10 cellular contexts compared by ENCODE assay signal in genomic region chr10:125035136-125035535, GRCh38.
DNase-seq lines count a peak whose midpoint lies in the region; ATAC-seq and TF ChIP-seq lines count a peak whose summit lies in the region.
"Had no signal": no experiment of that assay in that cellular context is flagged by ENCODE, and none has a peak within 500 bp of the region (broad histone marks: within the 10 kb centered on the region; RNA-seq: fewer than 3 reads in every experiment).

No MANE protein-coding gene starts in this region.

- TF ChIP-seq CTCF in RWPE2 (IDR thresholded peaks at IDR 0.05; ENCODE audit: poor library complexity, severe bottlenecking): no peak
- TF ChIP-seq CTCF in epithelial cell of proximal tubule (conservative IDR thresholded peaks at IDR 0.05; ENCODE audit: low read depth, low read length): no peak
- TF ChIP-seq CTCF in prostate gland (IDR thresholded peaks at IDR 0.05): no peak
- TF ChIP-seq CTCF in BE2C (IDR thresholded peaks at IDR 0.05; ENCODE audit: low read depth, low read length): no peak
- no peak for TF ChIP-seq CTCF in GM13976 (IDR thresholded peaks at IDR 0.05; ENCODE audit: borderline replicate concordance, control extremely low read depth, extremely low read depth, insufficient read depth, missing control alignments)

- TF ChIP-seq POLR2A in prostate gland (IDR thresholded peaks at IDR 0.05): no peak
- TF ChIP-seq POLR2A in GM18505 (IDR thresholded peaks at IDR 0.05; ENCODE audit: borderline replicate concordance, extremely low read depth, insufficient read depth, insufficient read length): no peak

- no peaks in the 10 kb centered on the region for H3K27me3 ChIP-seq in RWPE2 (ENCODE audit: insufficient read depth, poor library complexity, severe bottlenecking)
- no peaks in the 10 kb centered on the region for H3K27me3 ChIP-seq in prostate gland (replicated peaks; ENCODE audit: insufficient read depth)
- no peaks in the 10 kb centered on the region for H3K27me3 ChIP-seq in BE2C

- peak overlapping the region; percentile 76 for H3K27ac ChIP-seq in RWPE2 (ENCODE audit: poor library complexity, severe bottlenecking)
- peak overlapping the region; percentile 28 to 35 for H3K27ac ChIP-seq in prostate gland

- intact Hi-C loops in prostate gland (cut with DNase I): no loop called here

- H3K9me3 ChIP-seq in RWPE2 (ENCODE audit: severe bottlenecking): no peaks in the 10 kb centered on the region
- no peaks in the 10 kb centered on the region for H3K9me3 ChIP-seq in prostate gland
- no peaks in the 10 kb centered on the region for H3K9me3 ChIP-seq in BE2C

- H3K36me3 ChIP-seq in RWPE2 (ENCODE audit: low read depth) (peaks cover 46% of the 10 kb centered on the region), prostate gland (no peaks in the 10 kb centered on the region), BE2C (peaks cover 8% of the 10 kb centered on the region; the same call in 1 of the 2 replicates)

- H3K4me3 ChIP-seq in RWPE2 (ENCODE audit: severe bottlenecking) (no peak overlapping the region), epithelial cell of proximal tubule (ENCODE audit: low read depth, low read length) (no peak overlapping the region), prostate gland (no peak overlapping the region), BE2C (ENCODE audit: low read depth, low read length) (no peak overlapping the region)

- DNase-seq in ELR (ENCODE audit: low read depth): peak; percentile 93
- no peak for DNase-seq in RWPE2 (ENCODE audit: low spot score)
- DNase-seq in epithelial cell of proximal tubule (ENCODE audit: low read depth): peak; percentile 62
- no peak for DNase-seq in prostate gland (ENCODE audit: low spot score)
- DNase-seq in BE2C: no peak
- DNase-seq in GM13976 (ENCODE audit: low spot score): no peak
- DNase-seq in NCI-H128 (lab: John Stamatoyannopoulos, UW; ENCODE audit: unreplicated experiment): no peak
- DNase-seq: central memory CD4-positive, alpha-beta T cell; NCI-H1694 treated with DMSO at 0.1 percent for 48 hours had no signal

- in situ Hi-C loops in GM13976 (cut with MboI; ENCODE audit: low sequenced_read_pairs, unreplicated experiment): no loop called here

- ATAC-seq in RWPE2 (ENCODE audit: low read depth): peak; percentile 67
- ATAC-seq in GM18505 (IDR thresholded peaks at IDR 0.05; ENCODE audit: unreplicated experiment): no peak

- 27% methylated on average over 11 of the region's 11 CpGs for WGBS in prostate gland

- peaks cover 50% of the 10 kb centered on the region for H3K4me1 ChIP-seq in RWPE2 (ENCODE audit: insufficient read depth, poor library complexity, severe bottlenecking)
- peaks cover 18% of the 10 kb centered on the region for H3K4me1 ChIP-seq in prostate gland (replicated peaks)
- H3K4me1 ChIP-seq in BE2C: peaks cover 30% of the 10 kb centered on the region

Comparison
In these comparisons a context has a peak if more than half of its experiments do, and no peak if none do; other contexts are left out.
1. DNase-seq: peak in ELR (single experiment) and epithelial cell of proximal tubule (single experiment); none in RWPE2 (single experiment), prostate gland (single experiment), BE2C (single experiment), GM13976 (single experiment) and NCI-H128 (single experiment).